Comparison of ENCODE assay signal across 2 cellular contexts in genomic region chr19:2444251-2445002, GRCh38.
TF ChIP-seq lines count a peak whose summit lies in the region.

No MANE protein-coding gene starts in this region.

TF ChIP-seq in HEK293, 187 proteins besides CTCF, POLR2A, EP300 and RAD21:
- no peak for TF ChIP-seq ZNF768 (tag by site-specific recombination; IDR thresholded peaks at IDR 0.05)
- no peak for TF ChIP-seq SCRT1 (tag by site-specific recombination; IDR thresholded peaks at IDR 0.05; ENCODE audit: borderline replicate concordance)
- TF ChIP-seq PRDM10 (tag by site-specific recombination; IDR thresholded peaks at IDR 0.05): no peak
- peak; percentile 41; the same call in 1 of the 2 replicates for TF ChIP-seq HIC1 (tag by site-specific recombination; IDR thresholded peaks at IDR 0.05)
- TF ChIP-seq ZNF26 (tag by site-specific recombination; IDR thresholded peaks at IDR 0.05): no peak
- TF ChIP-seq ZNF600 (tag by site-specific recombination; IDR thresholded peaks at IDR 0.05): no peak
- TF ChIP-seq ZFHX2 (tag by site-specific recombination; conservative IDR thresholded peaks at IDR 0.05): no peak

TF ChIP-seq in H1, 55 proteins besides CTCF, POLR2A, EP300 and RAD21:
- TF ChIP-seq SAP30 (IDR thresholded peaks at IDR 0.05; ENCODE audit: insufficient read depth, insufficient replicate concordance, low read length): no peak
- TF ChIP-seq SIRT6 (IDR thresholded peaks at IDR 0.05; ENCODE audit: low read length): no peak
- TF ChIP-seq SP2 (IDR thresholded peaks at IDR 0.05; ENCODE audit: low read length): no peak
- TF ChIP-seq JUN (IDR thresholded peaks at IDR 0.05; ENCODE audit: low read depth, low read length): no peak
- TF ChIP-seq CBX8 (IDR thresholded peaks at IDR 0.05; ENCODE audit: borderline replicate concordance, low read depth, low read length): no peak
- TF ChIP-seq GABPA (IDR thresholded peaks at IDR 0.05; ENCODE audit: borderline replicate concordance, insufficient read depth, low read length): no peak
- TF ChIP-seq MAX (IDR thresholded peaks at IDR 0.05): no peak
- no peak for TF ChIP-seq EZH2 (IDR thresholded peaks at IDR 0.05; ENCODE audit: low read depth, low read length, severe bottlenecking)
- no peak for TF ChIP-seq E2F6 (IDR thresholded peaks at IDR 0.05)
- TF ChIP-seq CBX5 (IDR thresholded peaks at IDR 0.05; ENCODE audit: low read depth, low read length): no peak
- TF ChIP-seq ZNF274 (IDR thresholded peaks at IDR 0.05; ENCODE audit: borderline replicate concordance, extremely low read depth, low read length): no peak
- TF ChIP-seq TBP (IDR thresholded peaks at IDR 0.05; ENCODE audit: low read depth, low read length): no peak
- no peak for TF ChIP-seq BRCA1 (IDR thresholded peaks at IDR 0.05; ENCODE audit: low read depth, low read length)
- no peak for TF ChIP-seq HDAC6 (IDR thresholded peaks at IDR 0.05; ENCODE audit: low read depth, low read length)
